In the genomic region with DNA sequence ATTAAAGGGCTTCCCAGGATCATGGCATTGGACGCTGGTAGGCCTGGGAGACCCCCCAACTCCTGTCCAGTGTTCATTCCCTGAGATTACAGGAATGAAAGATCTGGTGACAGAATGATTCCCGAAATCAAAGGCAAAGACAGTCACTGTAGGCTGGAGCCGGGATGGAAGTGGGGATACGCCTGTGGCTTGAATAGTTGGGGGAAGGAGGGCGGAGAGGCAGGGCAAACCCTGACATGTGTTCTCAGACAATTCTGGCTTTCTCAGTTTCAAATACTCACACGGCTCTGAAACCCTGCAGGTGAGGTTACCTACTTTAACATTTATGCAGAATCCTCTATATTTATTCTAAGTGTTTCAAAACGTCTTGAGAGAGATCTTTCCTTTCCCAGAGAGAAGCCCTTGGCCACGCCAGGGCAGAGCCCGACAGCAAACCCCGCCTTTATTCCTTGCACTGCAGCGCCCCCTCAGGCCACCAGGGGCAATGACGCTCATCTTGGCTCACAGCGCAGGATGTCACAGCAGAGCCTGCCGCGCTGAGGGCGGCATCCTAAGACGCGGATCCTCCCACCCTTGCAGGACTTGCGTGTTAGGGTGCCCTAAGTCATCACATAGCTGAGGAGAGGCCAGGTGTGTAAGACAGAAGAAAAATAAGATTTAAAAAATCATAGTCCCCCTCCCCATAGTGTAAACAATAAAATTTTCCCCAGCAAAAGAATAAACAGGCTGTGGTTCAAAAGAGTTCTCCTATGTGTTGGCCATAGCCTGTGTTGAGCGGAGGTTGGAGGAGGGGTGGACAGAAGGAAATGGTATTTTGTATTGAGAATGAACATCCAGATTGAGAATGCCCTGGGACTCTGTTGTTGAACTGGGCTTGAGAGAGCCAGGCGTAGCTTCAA, we compare ENCODE assay signal across 10 cellular contexts.
DNase-seq lines count a peak whose midpoint lies in the region; ATAC-seq and TF ChIP-seq lines count a peak whose summit lies in the region.
"Had no signal": no experiment of that assay in that cellular context is flagged by ENCODE, and none has a peak within 500 bp of the region (broad histone marks: within the 10 kb centered on the region; RNA-seq: fewer than 3 reads in every experiment).

No MANE protein-coding gene starts in this region.

- H3K79me2 ChIP-seq in GM23248 (ENCODE audit: insufficient read depth) (no peaks in the 10 kb centered on the region), KMS-11 (ENCODE audit: insufficient read depth, low read depth) (no peaks in the 10 kb centered on the region), SK-N-SH (ENCODE audit: insufficient read depth) (no peaks in the 10 kb centered on the region)

- H4K20me1 ChIP-seq in GM23248 (ENCODE audit: insufficient read depth) (no peaks in the 10 kb centered on the region), KMS-11 (ENCODE audit: insufficient read depth) (no peaks in the 10 kb centered on the region), SK-N-SH (ENCODE audit: insufficient read depth) (no peaks in the 10 kb centered on the region)
- H4K20me1 ChIP-seq: BLaER1 had no signal

- WGBS in GM23248 (ENCODE audit: low coverage in 1 of 2, low lambda C conversion rate in 2 of 2, missing lambda C conversion rate in 2 of 2), 2 experiments, result 30 to 31% methylated on average over 21 of the region's 21 CpGs
- WGBS in SK-N-SH (ENCODE audit: low lambda C conversion rate), result 33% methylated on average over 20 of the region's 21 CpGs

- H3K4me1 ChIP-seq in GM23248 (ENCODE audit: insufficient read depth), result no peaks in the 10 kb centered on the region
- no peaks in the 10 kb centered on the region for H3K4me1 ChIP-seq in KMS-11 (ENCODE audit: low read depth, poor library complexity, severe bottlenecking)
- no peaks in the 10 kb centered on the region; a peak in 1 of 4 replicates for H3K4me1 ChIP-seq in SK-N-SH (ENCODE audit: control insufficient read depth in 1 of 2, insufficient read depth in 2 of 2, low read depth in 1 of 2, low read length in 1 of 2)
- peaks cover 0 to 8% of the 10 kb centered on the region in 2 donors for H3K4me1 ChIP-seq in left lung
- H3K4me1 ChIP-seq: BLaER1 had no signal

- TF ChIP-seq EP300 in SK-N-SH (IDR thresholded peaks at IDR 0.05; ENCODE audit: borderline replicate concordance in 1 of 2, low read depth in 1 of 2, low read length in 1 of 2), result no peak

- TF ChIP-seq CTCF in KMS-11 (conservative IDR thresholded peaks at IDR 0.05; ENCODE audit: low read depth, low read length) (peak; percentile 96), SK-N-SH (IDR thresholded peaks at IDR 0.05) (peak; percentile 93), left lung (IDR thresholded peaks at IDR 0.05) (peak; percentile 81 to 89)

- H3K9ac ChIP-seq in GM23248 (no peak overlapping the region), KMS-11 (no peak overlapping the region), SK-N-SH (no peak overlapping the region)
- H3K9ac ChIP-seq: BLaER1 had no signal

- peak; percentile 100 for ATAC-seq in left lung

- H3K27ac ChIP-seq in GM23248 (no peak overlapping the region), KMS-11 (no peak overlapping the region), SK-N-SH (ENCODE audit: low read depth in 2 of 2, low read length in 1 of 2) (no peak overlapping the region), left lung (no peak overlapping the region)
- H3K27ac ChIP-seq: BLaER1, epithelial cell of prostate had no signal

- in situ Hi-C loops in GM23248 (cut with MboI), result loop anchor here (25.0 kb wide), 1 partner anchor 542 kb away; no protein-coding TSS in a partner anchor

- H3K9me2 ChIP-seq in GM23248 (ENCODE audit: insufficient read depth) (no peaks in the 10 kb centered on the region), SK-N-SH (no peaks in the 10 kb centered on the region)

- DNase-seq in NCI-H2107 (lab: John Stamatoyannopoulos, UW) (peak; percentile 6), NCI-H2107 treated with DMSO at 0.1 percent for 48 hours (lab: John Stamatoyannopoulos, UW; ENCODE audit: unreplicated experiment) (no peak), GM23248 (peak; percentile 75), SK-N-SH (peak; percentile 85), cerebellum (ENCODE audit: low spot score) (peak; percentile 87), left lung (peak; percentile 64 to 87)
- peak; percentile 5 for DNase-seq in stimulated activated CD8-positive, alpha-beta memory T cell treated with anti-CD3 and anti-CD28 coated beads, Interleukin-12 subunit alpha, Interleukin-12 subunit beta, amount 100 ng/mL, for 24 hours (ENCODE audit: extremely low read depth)

- CTCF ChIA-PET in SK-N-SH (lab: Yijun Ruan, JAX), result interaction anchor here (0.7 to 3.2 kb wide), 22 partner anchors 10 to 308 kb away, joined by 3 to 18 read pairs (median 4); a partner anchor contains a TSS

- H3K27me3 ChIP-seq in GM23248 (replicated peaks; ENCODE audit: insufficient read depth) (peaks cover 5% of the 10 kb centered on the region; the same call in 1 of the 2 replicates), KMS-11 (ENCODE audit: insufficient read depth, low read depth) (no peaks in the 10 kb centered on the region), SK-N-SH (ENCODE audit: insufficient read depth) (no peaks in the 10 kb centered on the region), left lung (peaks cover 0 to 6% of the 10 kb centered on the region in 2 donors)
- H3K27me3 ChIP-seq: BLaER1 had no signal

- no peak overlapping the region for H3K4me3 ChIP-seq in GM23248
- no peak overlapping the region for H3K4me3 ChIP-seq in KMS-11 (IDR thresholded peaks at IDR 0.05; ENCODE audit: insufficient read depth, low read depth, low read length)
- H3K4me3 ChIP-seq in SK-N-SH (ENCODE audit: low read depth in 2 of 2, low read length in 1 of 2), result peak overlapping the region in 1 of 2 experiments; percentile 23; a peak in 1 of 4 replicates
- no peak overlapping the region for H3K4me3 ChIP-seq in left lung
- H3K4me3 ChIP-seq: BLaER1 had no signal

- POLR2A ChIA-PET in SK-N-SH (lab: Yijun Ruan, JAX), result no interaction called here

- no peak overlapping the region for H2AFZ ChIP-seq in GM23248
- H2AFZ ChIP-seq in KMS-11 (ENCODE audit: low read depth), result peak overlapping the region; percentile 32
- H2AFZ ChIP-seq in SK-N-SH (ENCODE audit: low read depth), result no peak overlapping the region

- no peaks in the 10 kb centered on the region for H3K9me3 ChIP-seq in GM23248 (ENCODE audit: low read depth)
- H3K9me3 ChIP-seq in SK-N-SH, result no peaks in the 10 kb centered on the region
- H3K9me3 ChIP-seq in left lung, result no peaks in the 10 kb centered on the region
- H3K9me3 ChIP-seq: BLaER1 had no signal

- no peaks in the 10 kb centered on the region for H3K36me3 ChIP-seq in GM23248 (ENCODE audit: low read depth)
- no peaks in the 10 kb centered on the region for H3K36me3 ChIP-seq in KMS-11 (ENCODE audit: insufficient read depth)
- H3K36me3 ChIP-seq in SK-N-SH (replicated peaks in 1 of 2; ENCODE audit: control insufficient read depth in 1 of 2, insufficient read depth in 2 of 2, low read length in 1 of 2), result no peaks in the 10 kb centered on the region
- H3K36me3 ChIP-seq in left lung, result no peaks in the 10 kb centered on the region
- H3K36me3 ChIP-seq: BLaER1 had no signal

- no peaks in the 10 kb centered on the region for H3F3A ChIP-seq in GM23248 (ENCODE audit: insufficient read depth)
- H3F3A ChIP-seq in SK-N-SH (replicated peaks; ENCODE audit: insufficient read depth), result no peaks in the 10 kb centered on the region

- H3K4me2 ChIP-seq in GM23248 (ENCODE audit: unreplicated experiment), result no peak overlapping the region
- peak overlapping the region; percentile 11; the same call in 1 of the 2 replicates for H3K4me2 ChIP-seq in KMS-11
- H3K4me2 ChIP-seq in SK-N-SH, result no peak overlapping the region
- H3K4me2 ChIP-seq: BLaER1 had no signal

- TF ChIP-seq RAD21 in SK-N-SH (IDR thresholded peaks at IDR 0.05; ENCODE audit: low read length), result peak; percentile 86

- intact Hi-C loops in left lung (cut with DNase I), result loop anchor here in 1 of 2 donors (10.0 kb wide), 1 partner anchor 259 kb away; no protein-coding TSS in a partner anchor

TF ChIP-seq in SK-N-SH, 30 proteins besides CTCF, POLR2A, EP300 and RAD21:
- TF ChIP-seq SMC3 (IDR thresholded peaks at IDR 0.05; ENCODE audit: low read depth, low read length) (peak; percentile 66), CHD2 (IDR thresholded peaks at IDR 0.05; ENCODE audit: low read length, partially characterized antibody) (peak; percentile 23), TEAD4 (IDR thresholded peaks at IDR 0.05; ENCODE audit: borderline replicate concordance, insufficient read depth) (no peak), SIN3A (IDR thresholded peaks at IDR 0.05; ENCODE audit: borderline replicate concordance, low read depth, low read length) (no peak), RCOR1 (IDR thresholded peaks at IDR 0.05; ENCODE audit: low read length) (0 out of 2 replicates have a peak, but pooled peaks have one; percentile 12), TAF1 (IDR thresholded peaks at IDR 0.05; ENCODE audit: borderline replicate concordance, low read depth, low read length) (no peak)
- TF ChIP-seq, protein P1, sequence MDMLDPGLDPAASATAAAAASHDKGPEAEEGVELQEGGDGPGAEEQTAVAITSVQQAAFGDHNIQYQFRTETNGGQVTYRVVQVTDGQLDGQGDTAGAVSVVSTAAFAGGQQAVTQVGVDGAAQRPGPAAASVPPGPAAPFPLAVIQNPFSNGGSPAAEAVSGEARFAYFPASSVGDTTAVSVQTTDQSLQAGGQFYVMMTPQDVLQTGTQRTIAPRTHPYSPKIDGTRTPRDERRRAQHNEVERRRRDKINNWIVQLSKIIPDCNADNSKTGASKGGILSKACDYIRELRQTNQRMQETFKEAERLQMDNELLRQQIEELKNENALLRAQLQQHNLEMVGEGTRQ (IDR thresholded peaks at IDR 0.05; ENCODE audit: borderline replicate concordance, low read depth, low read length), result no peak
TF ChIP-seq in SK-N-SH: peak in this region for 3.
